ENCODE assay signal across 1 cellular context in genomic region chr1:1079408-1080121, GRCh38.
TF ChIP-seq lines count a peak whose summit lies in the region.

No MANE protein-coding gene starts in this region.

TF ChIP-seq in WTC11, 78 proteins besides CTCF, POLR2A, EP300 and RAD21 (continued from another document):
- TF ChIP-seq ARID4B (CRISPR knock-in tag; IDR thresholded peaks at IDR 0.05; ENCODE audit: borderline replicate concordance) (no peak), NFYB (CRISPR knock-in tag; conservative IDR thresholded peaks at IDR 0.05; ENCODE audit: low read depth) (no peak), SMAD3 (CRISPR knock-in tag; IDR thresholded peaks at IDR 0.05; ENCODE audit: borderline replicate concordance) (no peak), PREB (CRISPR knock-in tag; IDR thresholded peaks at IDR 0.05; ENCODE audit: borderline replicate concordance) (no peak), ZNF532 (CRISPR knock-in tag; IDR thresholded peaks at IDR 0.05; ENCODE audit: borderline replicate concordance) (no peak), MYBL2 (CRISPR knock-in tag; IDR thresholded peaks at IDR 0.05) (no peak), MXD4 (CRISPR knock-in tag; IDR thresholded peaks at IDR 0.05; ENCODE audit: borderline replicate concordance) (no peak), JUN (CRISPR knock-in tag; IDR thresholded peaks at IDR 0.05) (0 out of 2 replicates have a peak, but pooled peaks have one; percentile 74), ZNF138 (CRISPR knock-in tag; conservative IDR thresholded peaks at IDR 0.05) (no peak), FOXP1 (CRISPR knock-in tag; IDR thresholded peaks at IDR 0.05; ENCODE audit: borderline replicate concordance) (peak; percentile 95; the same call in 1 of the 2 replicates), TEAD4 (CRISPR knock-in tag; IDR thresholded peaks at IDR 0.05) (peak; percentile 15; the same call in 1 of the 2 replicates), CREM (CRISPR knock-in tag; IDR thresholded peaks at IDR 0.05) (no peak), IRF1 (CRISPR knock-in tag; IDR thresholded peaks at IDR 0.05) (no peak), RELA (CRISPR knock-in tag; IDR thresholded peaks at IDR 0.05; ENCODE audit: borderline replicate concordance) (peak; percentile 85), NR1H2 (CRISPR knock-in tag; IDR thresholded peaks at IDR 0.05) (no peak), ZMAT4 (CRISPR knock-in tag; IDR thresholded peaks at IDR 0.05) (no peak), ZBTB21 (CRISPR knock-in tag; IDR thresholded peaks at IDR 0.05; ENCODE audit: borderline replicate concordance) (no peak), MLX (CRISPR knock-in tag; IDR thresholded peaks at IDR 0.05) (0 out of 2 replicates have a peak, but pooled peaks have one; percentile 43), NR3C1 (CRISPR knock-in tag; conservative IDR thresholded peaks at IDR 0.05; ENCODE audit: low read depth) (no peak), RORB (CRISPR knock-in tag; IDR thresholded peaks at IDR 0.05) (no peak), ZNF232 (CRISPR knock-in tag; IDR thresholded peaks at IDR 0.05) (0 out of 2 replicates have a peak, but pooled peaks have one; percentile 72), PRRX2 (CRISPR knock-in tag; IDR thresholded peaks at IDR 0.05) (no peak), NR2C2 (CRISPR knock-in tag; IDR thresholded peaks at IDR 0.05) (peak; percentile 68), MAX (CRISPR knock-in tag; IDR thresholded peaks at IDR 0.05) (peak; percentile 76), IRF2 (CRISPR knock-in tag; IDR thresholded peaks at IDR 0.05; ENCODE audit: borderline replicate concordance, low read depth) (no peak), SMAD4 (CRISPR knock-in tag; IDR thresholded peaks at IDR 0.05) (no peak), ZNF512 (CRISPR knock-in tag; IDR thresholded peaks at IDR 0.05; ENCODE audit: borderline replicate concordance) (no peak), HMGA2 (CRISPR knock-in tag; IDR thresholded peaks at IDR 0.05) (no peak), TP53 (CRISPR knock-in tag; IDR thresholded peaks at IDR 0.05) (0 out of 2 replicates have a peak, but pooled peaks have one; percentile 80), TEAD1 (CRISPR knock-in tag; IDR thresholded peaks at IDR 0.05) (peak; percentile 80; the same call in 1 of the 2 replicates), JAZF1 (CRISPR knock-in tag; IDR thresholded peaks at IDR 0.05) (no peak), EMX1 (CRISPR knock-in tag; IDR thresholded peaks at IDR 0.05) (no peak), CREB1 (CRISPR knock-in tag; IDR thresholded peaks at IDR 0.05) (peak; percentile 56; the same call in 1 of the 2 replicates), ZNF671 (CRISPR knock-in tag; IDR thresholded peaks at IDR 0.05) (no peak), ZNF416 (CRISPR knock-in tag; IDR thresholded peaks at IDR 0.05) (no peak), ZNF425 (CRISPR knock-in tag; conservative IDR thresholded peaks at IDR 0.05) (no peak), E2F4 (CRISPR knock-in tag; IDR thresholded peaks at IDR 0.05; ENCODE audit: borderline replicate concordance, low read depth) (no peak), USF1 (CRISPR knock-in tag; IDR thresholded peaks at IDR 0.05) (peak; percentile 66; the same call in 1 of the 2 replicates)
